ENCODE assay signal across 8 cellular contexts in the genomic region with DNA sequence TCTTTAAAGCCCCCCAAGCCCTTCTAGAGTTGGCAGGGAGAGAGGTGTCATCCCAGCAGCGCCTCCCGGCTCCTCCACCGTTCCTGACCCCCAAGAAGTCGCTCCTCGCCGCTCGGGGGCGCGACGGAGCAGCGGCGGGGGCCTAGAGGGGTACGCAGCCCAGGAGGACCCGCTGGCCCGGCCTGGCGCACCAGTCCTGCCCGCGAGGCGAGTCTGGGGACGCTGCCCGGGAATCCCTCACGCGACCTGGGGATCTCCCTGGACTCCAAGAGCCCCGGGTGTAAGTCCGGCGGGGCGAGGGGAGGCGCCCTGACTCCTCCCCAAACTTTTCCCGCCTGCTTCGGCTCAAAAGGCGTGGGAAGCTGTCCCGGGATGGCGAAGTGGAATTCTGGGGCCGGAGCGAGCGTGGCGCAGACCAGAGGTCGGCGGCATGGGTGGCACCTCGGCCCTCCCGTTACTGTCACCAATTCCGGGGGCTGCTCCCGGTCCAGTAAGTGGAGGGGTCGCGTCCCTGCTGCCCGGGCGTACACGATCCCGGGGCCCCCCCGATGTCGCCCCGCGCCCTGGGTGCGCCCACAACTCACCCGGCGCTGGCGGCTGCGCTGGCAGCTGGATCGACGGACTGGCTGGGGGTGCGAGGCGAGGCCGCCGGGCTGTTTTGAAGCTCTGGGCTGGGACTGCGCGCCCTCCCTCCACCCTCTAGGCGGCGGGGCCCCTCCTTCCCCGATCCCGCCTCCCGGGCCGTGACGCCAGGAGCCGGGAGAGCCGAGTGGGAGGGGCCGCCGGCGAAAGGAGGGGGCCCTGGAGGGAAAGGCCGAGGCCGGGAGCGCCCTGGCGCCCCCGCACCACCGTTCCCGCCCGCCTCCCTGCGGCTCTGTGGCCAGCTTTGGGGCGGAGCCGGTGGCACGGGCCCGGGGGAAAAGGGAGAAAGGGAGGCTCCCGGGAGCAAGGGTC. TPM values are rescaled to one million over a fixed set of nuclear protein-coding genes. Genes with fewer than 3 reads are reported as not detected.
A peak's percentile ranks its signal among the peaks of the same experiment; 100 is the strongest.
DNase-seq lines count a peak whose midpoint lies in the region; ATAC-seq and TF ChIP-seq lines count a peak whose summit lies in the region.

A gene with protein sequence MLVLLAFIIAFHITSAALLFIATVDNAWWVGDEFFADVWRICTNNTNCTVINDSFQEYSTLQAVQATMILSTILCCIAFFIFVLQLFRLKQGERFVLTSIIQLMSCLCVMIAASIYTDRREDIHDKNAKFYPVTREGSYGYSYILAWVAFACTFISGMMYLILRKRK (minus strand): TSS at position 634 of the 954 bp plus-strand sequence. CDS start 32,981 bp downstream, outside the sequence.

- H3K9me3 ChIP-seq in muscle layer of duodenum (ENCODE audit: control insufficient read depth in 1 of 2, low read length in 2 of 2) = peaks cover 0 to 2% of the 10 kb centered on the region in 2 donors

- H3K36me3 ChIP-seq in BJ (ENCODE audit: control insufficient read depth, insufficient read depth, low read length) = no peaks in the 10 kb centered on the region
- no peaks in the 10 kb centered on the region for H3K36me3 ChIP-seq in muscle layer of duodenum (ENCODE audit: control insufficient read depth in 1 of 2, insufficient read depth in 2 of 2, low read length in 2 of 2)

- peaks cover 23 to 46% of the 10 kb centered on the region in 2 donors for H3K4me1 ChIP-seq in muscle layer of duodenum (ENCODE audit: control insufficient read depth in 1 of 2, insufficient read depth in 2 of 2, low read length in 2 of 2)

- no peaks in the 10 kb centered on the region for H3K36me3 Mint-ChIP-seq in activated naive CD4-positive, alpha-beta T cell treated with anti-CD3 and anti-CD28 coated beads, Interleukin-2, amount 10 ng/mL, durations not matched to agents 7 days and 5 days

- peak; percentile 76 for TF ChIP-seq CTCF in BJ (IDR thresholded peaks at IDR 0.05; ENCODE audit: insufficient read depth, low read depth, low read length)

- CTCF ChIA-PET in BJ (lab: Yijun Ruan, JAX) = interaction anchor here (0.6 to 3.0 kb wide), 21 partner anchors 9 to 157 kb away, joined by 3 to 15 read pairs (median 3); no protein-coding TSS in a partner anchor
- CTCF ChIA-PET in activated naive CD4-positive, alpha-beta T cell treated with anti-CD3 and anti-CD28 coated beads, Interleukin-2, amount 10 ng/mL, durations not matched to agents 7 days and 5 days (lab: Charles Lee) = interaction anchor here (0.6 kb wide), 1 partner anchor 18 kb away, joined by 4 read pairs; no protein-coding TSS in a partner anchor

- POLR2A ChIA-PET in BJ (lab: Charles Lee) = no interaction called here

- peaks cover 63% of the 10 kb centered on the region for H3K27me3 Mint-ChIP-seq in activated naive CD4-positive, alpha-beta T cell treated with anti-CD3 and anti-CD28 coated beads, Interleukin-2, amount 10 ng/mL, durations not matched to agents 7 days and 5 days

- no peak within 1 kb of the TSS for H3K27ac Mint-ChIP-seq in activated naive CD4-positive, alpha-beta T cell treated with anti-CD3 and anti-CD28 coated beads, Interleukin-2, amount 10 ng/mL, durations not matched to agents 7 days and 5 days

- H3K9me3 Mint-ChIP-seq in activated naive CD4-positive, alpha-beta T cell treated with anti-CD3 and anti-CD28 coated beads, Interleukin-2, amount 10 ng/mL, durations not matched to agents 7 days and 5 days = no peaks in the 10 kb centered on the region

- H3K4me1 Mint-ChIP-seq in activated naive CD4-positive, alpha-beta T cell treated with anti-CD3 and anti-CD28 coated beads, Interleukin-2, amount 10 ng/mL, durations not matched to agents 7 days and 5 days = no peaks in the 10 kb centered on the region

- H3K27me3 ChIP-seq in BJ (ENCODE audit: control insufficient read depth, insufficient read depth, low read length) (no peaks in the 10 kb centered on the region), muscle layer of duodenum (ENCODE audit: low read depth, low read length) (no peaks in the 10 kb centered on the region)

- peak within 1 kb of the TSS; percentile 90 for H3K4me3 ChIP-seq in BJ (ENCODE audit: low read depth, low read length)
- H3K4me3 ChIP-seq in muscle layer of duodenum (ENCODE audit: low read depth in 1 of 2, low read length in 2 of 2) = peak within 1 kb of the TSS; percentile 79 to 86

- H3K4me3 Mint-ChIP-seq in activated naive CD4-positive, alpha-beta T cell treated with anti-CD3 and anti-CD28 coated beads, Interleukin-2, amount 10 ng/mL, durations not matched to agents 7 days and 5 days = no peak within 1 kb of the TSS

- peak; percentile 87 for ATAC-seq in SK-N-SH treated with all-trans-retinoic acid at 6 μM for 48 hours

- DNase-seq in BJ (ENCODE audit: low read depth) = no peak
- peak; percentile 34 for DNase-seq in HS-27A (ENCODE audit: low read depth)
- peak; percentile 57 for DNase-seq in fibroblast of peridontal ligament (ENCODE audit: extremely low read depth)
- DNase-seq in activated naive CD4-positive, alpha-beta T cell treated with anti-CD3 and anti-CD28 coated beads, Interleukin-2, amount 10 ng/mL, durations not matched to agents 7 days and 5 days = no peak
- no peak for DNase-seq in COR-L47 (lab: John Stamatoyannopoulos, UW)
- no peak for DNase-seq in stimulated activated CD4-positive, alpha-beta T cell treated with anti-CD3 and anti-CD28 coated beads, Interleukin-4, amount 100 ng/mL, for 24 hours

- peak within 1 kb of the TSS; percentile 77 for H3K27ac ChIP-seq in muscle layer of duodenum (ENCODE audit: low read length)

TF ChIP-seq in SK-N-SH treated with all-trans-retinoic acid at 6 μM for 48 hours, 23 proteins besides CTCF, POLR2A, EP300 and RAD21:
- TF ChIP-seq, protein P1, sequence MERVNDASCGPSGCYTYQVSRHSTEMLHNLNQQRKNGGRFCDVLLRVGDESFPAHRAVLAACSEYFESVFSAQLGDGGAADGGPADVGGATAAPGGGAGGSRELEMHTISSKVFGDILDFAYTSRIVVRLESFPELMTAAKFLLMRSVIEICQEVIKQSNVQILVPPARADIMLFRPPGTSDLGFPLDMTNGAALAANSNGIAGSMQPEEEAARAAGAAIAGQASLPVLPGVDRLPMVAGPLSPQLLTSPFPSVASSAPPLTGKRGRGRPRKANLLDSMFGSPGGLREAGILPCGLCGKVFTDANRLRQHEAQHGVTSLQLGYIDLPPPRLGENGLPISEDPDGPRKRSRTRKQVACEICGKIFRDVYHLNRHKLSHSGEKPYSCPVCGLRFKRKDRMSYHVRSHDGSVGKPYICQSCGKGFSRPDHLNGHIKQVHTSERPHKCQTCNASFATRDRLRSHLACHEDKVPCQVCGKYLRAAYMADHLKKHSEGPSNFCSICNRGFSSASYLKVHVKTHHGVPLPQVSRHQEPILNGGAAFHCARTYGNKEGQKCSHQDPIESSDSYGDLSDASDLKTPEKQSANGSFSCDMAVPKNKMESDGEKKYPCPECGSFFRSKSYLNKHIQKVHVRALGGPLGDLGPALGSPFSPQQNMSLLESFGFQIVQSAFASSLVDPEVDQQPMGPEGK (CRISPR knock-in tag; IDR thresholded peaks at IDR 0.05; ENCODE audit: borderline replicate concordance) = peak; percentile 66; the same call in 1 of the 2 replicates
- no peak for TF ChIP-seq OSR1 (CRISPR knock-in tag; IDR thresholded peaks at IDR 0.05)

RNA-seq across cellular contexts. Expression of the gene that starts here (rescaled TPM):
- 44.6 and 57.8 TPM in 2 replicates for polyA plus RNA-seq in BJ (2011; rRNA removed)
- polyA minus RNA-seq in BJ (2011; rRNA and poly(A)+ RNA removed) = 30.9 and 43.2 TPM in 2 replicates

Comparison
In these comparisons a context has a peak if more than half of its experiments do, and no peak if none do; other contexts are left out.
1. DNase-seq: peak in HS-27A (single experiment) and fibroblast of peridontal ligament (single experiment); none in BJ (single experiment), activated naive CD4-positive, alpha-beta T cell treated with anti-CD3 and anti-CD28 coated beads, Interleukin-2, amount 10 ng/mL, durations not matched to agents 7 days and 5 days (single experiment), COR-L47 (single experiment) and stimulated activated CD4-positive, alpha-beta T cell treated with anti-CD3 and anti-CD28 coated beads, Interleukin-4, amount 100 ng/mL, for 24 hours (single experiment).